ENCODE assay signal across 25 cellular contexts in the genomic region with DNA sequence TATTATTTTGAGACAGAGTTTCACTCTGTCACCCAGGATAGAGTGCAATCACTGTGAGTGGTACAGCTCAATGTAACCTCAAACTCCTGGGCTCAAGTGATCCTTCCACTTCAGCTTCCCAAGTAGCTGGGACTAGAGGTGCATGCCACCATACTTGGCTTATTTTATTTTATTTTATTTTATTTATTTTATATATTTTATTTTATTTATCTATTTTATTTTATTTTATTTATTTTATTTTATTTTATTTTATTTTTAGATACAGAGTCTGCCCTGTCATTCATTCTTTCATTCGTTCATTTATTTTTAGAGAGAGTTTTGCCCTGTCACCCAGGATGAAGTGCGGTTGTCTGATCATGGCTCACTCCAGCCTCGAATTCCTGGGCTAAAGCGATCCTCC.
"Had no signal": no experiment of that assay in that cellular context is flagged by ENCODE, and none has a peak within 500 bp of the region (broad histone marks: within the 10 kb centered on the region; RNA-seq: fewer than 3 reads in every experiment).

No MANE protein-coding gene starts in this region.

- ATAC-seq: stimulated activated effector memory CD8-positive, alpha-beta T cell treated with anti-CD3 and anti-CD28 coated beads, Interleukin-12 subunit alpha, Interleukin-12 subunit beta, amount 100 ng/mL, for 72 hours; stimulated activated memory B cell treated with anti-CD40 and anti-IgM and Interleukin-4, amounts not matched to agents 10 μg/mL and 1 μg/mL and 100 μg/mL, for 72 hours; stimulated activated naive B cell treated with anti-CD40 and anti-IgM and Interleukin-4, amounts not matched to agents 10 μg/mL and 1 μg/mL and 100 μg/mL, for 72 hours; stimulated activated naive CD8-positive, alpha-beta T cell treated with anti-CD3 and anti-CD28 coated beads, Interleukin-15, amount 100 ng/mL, for 72 hours; stimulated activated naive CD8-positive, alpha-beta T cell treated with anti-CD3 and anti-CD28 coated beads, Interleukin-15, Interleukin-2, amounts not matched to agents 100 U/mL and 50 U/mL, for 24 hours; upper lobe of right lung had no signal

- H3K27ac Mint-ChIP-seq: stimulated activated effector memory CD8-positive, alpha-beta T cell treated with anti-CD3 and anti-CD28 coated beads, Interleukin-12 subunit alpha, Interleukin-12 subunit beta, amount 100 ng/mL, for 72 hours; stimulated activated memory B cell treated with anti-CD40 and anti-IgM and Interleukin-4, amounts not matched to agents 10 μg/mL and 1 μg/mL and 100 μg/mL, for 72 hours; stimulated activated naive B cell treated with anti-CD40 and anti-IgM and Interleukin-4, amounts not matched to agents 10 μg/mL and 1 μg/mL and 100 μg/mL, for 72 hours; stimulated activated naive CD8-positive, alpha-beta T cell treated with anti-CD3 and anti-CD28 coated beads, Interleukin-15, amount 100 ng/mL, for 72 hours; stimulated activated naive CD8-positive, alpha-beta T cell treated with anti-CD3 and anti-CD28 coated beads, Interleukin-15, Interleukin-2, amounts not matched to agents 100 ng/mL and 50 ng/mL, for 24 hours; type B pancreatic cell had no signal

- H3K4me3 Mint-ChIP-seq: stimulated activated effector memory CD8-positive, alpha-beta T cell treated with anti-CD3 and anti-CD28 coated beads, Interleukin-12 subunit alpha, Interleukin-12 subunit beta, amount 100 ng/mL, for 72 hours; stimulated activated memory B cell treated with anti-CD40 and anti-IgM and Interleukin-4, amounts not matched to agents 10 μg/mL and 1 μg/mL and 100 μg/mL, for 72 hours; stimulated activated naive B cell treated with anti-CD40 and anti-IgM and Interleukin-4, amounts not matched to agents 10 μg/mL and 1 μg/mL and 100 μg/mL, for 72 hours; stimulated activated naive CD8-positive, alpha-beta T cell treated with anti-CD3 and anti-CD28 coated beads, Interleukin-15, amount 100 ng/mL, for 72 hours; stimulated activated naive CD8-positive, alpha-beta T cell treated with anti-CD3 and anti-CD28 coated beads, Interleukin-15, Interleukin-2, amounts not matched to agents 100 ng/mL and 50 ng/mL, for 24 hours; type B pancreatic cell had no signal

- H3K27me3 Mint-ChIP-seq: stimulated activated memory B cell treated with anti-CD40 and anti-IgM and Interleukin-4, amounts not matched to agents 10 μg/mL and 1 μg/mL and 100 μg/mL, for 72 hours; stimulated activated naive B cell treated with anti-CD40 and anti-IgM and Interleukin-4, amounts not matched to agents 10 μg/mL and 1 μg/mL and 100 μg/mL, for 72 hours; stimulated activated naive CD8-positive, alpha-beta T cell treated with anti-CD3 and anti-CD28 coated beads, Interleukin-15, amount 100 ng/mL, for 72 hours; stimulated activated naive CD8-positive, alpha-beta T cell treated with anti-CD3 and anti-CD28 coated beads, Interleukin-15, Interleukin-2, amounts not matched to agents 100 ng/mL and 50 ng/mL, for 24 hours; type B pancreatic cell had no signal

- DNase-seq: stimulated activated CD4-positive, alpha-beta T cell treated with anti-CD3 and anti-CD28 coated beads, Interleukin-2, amount 100 ng/mL, for 48 hours; stimulated activated CD4-positive, alpha-beta T cell treated with anti-CD3 and anti-CD28 coated beads, Interleukin-4, amount 100 ng/mL, for 1 hour; stimulated activated CD4-positive, alpha-beta T cell treated with anti-CD3 and anti-CD28 coated beads, Interleukin-4, amount 100 ng/mL, for 24 hours; stimulated activated CD4-positive, alpha-beta T cell treated with anti-CD3 and anti-CD28 coated beads, Interleukin-4, amount 100 ng/mL, for 4 hours; stimulated activated CD8-positive, alpha-beta memory T cell treated with anti-CD3 and anti-CD28 coated beads, Interleukin-4, amount 100 ng/mL, for 48 hours; stimulated activated naive B cell treated with anti-CD40 and anti-IgM and Interleukin-4, amounts not matched to agents 10 μg/mL and 1 μg/mL and 100 μg/mL, for 72 hours; stimulated activated naive CD4-positive, alpha-beta T cell; stimulated activated naive CD4-positive, alpha-beta T cell treated with Interleukin-2 at 50 U/mL for 16 hours; stimulated activated naive CD8-positive, alpha-beta T cell treated with anti-CD3 and anti-CD28 coated beads, Interleukin-15, amount 100 ng/mL, for 72 hours; stimulated activated naive CD8-positive, alpha-beta T cell treated with anti-CD3 and anti-CD28 coated beads, Interleukin-15, Interleukin-2, amounts not matched to agents 100 U/mL and 50 U/mL, for 24 hours; stomach; substantia nigra; testis; thyroid gland; tibial artery; transverse colon; trophoblast cell; upper lobe of left lung; upper lobe of right lung; uterus had no signal

- FAIRE-seq: urothelium cell line had no signal

- H3K9me3 Mint-ChIP-seq: stimulated activated effector memory CD8-positive, alpha-beta T cell treated with anti-CD3 and anti-CD28 coated beads, Interleukin-12 subunit alpha, Interleukin-12 subunit beta, amount 100 ng/mL, for 72 hours had no signal

- H3K4me1 Mint-ChIP-seq: stimulated activated naive CD8-positive, alpha-beta T cell treated with anti-CD3 and anti-CD28 coated beads, Interleukin-15, amount 100 ng/mL, for 72 hours had no signal
